ENCODE assay signal across 23 cellular contexts in the genomic region with DNA sequence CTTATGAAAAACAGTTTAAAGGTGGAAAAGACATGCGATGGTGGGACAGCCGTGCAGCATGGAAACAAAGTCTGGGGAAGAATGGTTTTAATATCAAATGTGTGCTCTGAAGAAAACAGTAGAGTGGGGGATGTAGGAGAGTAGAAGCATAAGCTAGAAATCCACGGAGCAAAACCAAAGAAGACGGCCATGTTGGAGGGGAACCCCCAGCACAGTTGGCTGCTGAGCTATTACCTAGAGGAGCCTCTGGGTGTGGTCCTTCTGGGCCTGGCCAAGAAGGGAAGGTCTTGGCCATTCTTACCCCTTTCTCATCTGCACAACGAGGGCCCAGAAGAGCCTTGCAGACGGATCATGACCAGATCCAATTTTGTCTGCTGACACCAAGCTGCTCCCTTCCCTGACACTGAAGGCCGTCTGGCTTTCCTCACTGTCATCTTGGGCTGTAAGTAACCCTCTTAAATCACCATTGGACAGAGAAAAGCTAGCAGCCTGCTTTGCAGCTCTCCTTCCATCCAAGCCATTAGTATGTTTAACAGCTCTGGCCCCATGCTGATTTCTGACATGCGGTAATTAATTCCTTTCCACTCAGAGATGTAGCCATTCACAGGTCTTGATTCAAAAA.
DNase-seq lines count a peak whose midpoint lies in the region; ATAC-seq and TF ChIP-seq lines count a peak whose summit lies in the region.
"Had no signal": no experiment of that assay in that cellular context is flagged by ENCODE, and none has a peak within 500 bp of the region (broad histone marks: within the 10 kb centered on the region; RNA-seq: fewer than 3 reads in every experiment).

No MANE protein-coding gene starts in this region.

- H3K27me3 ChIP-seq in OCI-LY3 (ENCODE audit: low read depth, low read length) (no peaks in the 10 kb centered on the region), trophoblast cell (ENCODE audit: insufficient read depth, low read length) (no peaks in the 10 kb centered on the region)
- H3K27me3 ChIP-seq: esophagus muscularis mucosa, gastrocnemius medialis, ovary, stomach, tibial nerve had no signal

- H3K27ac ChIP-seq in OCI-LY3 (ENCODE audit: low read length) (no peak overlapping the region), trophoblast cell (ENCODE audit: low read depth, low read length) (peak overlapping the region; percentile 70)
- H3K27ac ChIP-seq: esophagus muscularis mucosa, gastrocnemius medialis, ovary, stomach, tibial nerve had no signal

- ATAC-seq in Right ventricle myocardium inferior, result peak; percentile 48
- ATAC-seq in GM19324 (IDR thresholded peaks at IDR 0.05; ENCODE audit: low FRiP score, unreplicated experiment), result no peak
- ATAC-seq: effector memory CD8-positive, alpha-beta T cell; gastrocnemius medialis; natural killer cell; sciatic nerve had no signal

- DNase-seq in Right ventricle myocardium inferior (ENCODE audit: missing footprints), result no peak
- no peak for DNase-seq in cardiac septum (ENCODE audit: low spot score)
- peak; percentile 31 for DNase-seq in fibroblast of villous mesenchyme (ENCODE audit: low read depth)
- no peak for DNase-seq in trophoblast cell
- DNase-seq in NCI-H2107 treated with DMSO at 0.1 percent for 48 hours (lab: John Stamatoyannopoulos, UW; ENCODE audit: unreplicated experiment), result no peak
- DNase-seq in activated T-cell treated with anti-CD3 and anti-CD28 coated beads for 4 hours, result no peak
- DNase-seq: activated CD4-positive, alpha-beta memory T cell treated with anti-CD3 and anti-CD28 coated beads, Interleukin-2, amount 10 ng/mL, durations not matched to agents 7 days and 5 days; activated gamma-delta T cell; effector memory CD8-positive, alpha-beta T cell; gastrocnemius medialis; kidney glomerular epithelial cell; midbrain; natural killer cell; NCI-H1694; NCI-H226; ovary; RPMI8226; stomach had no signal

- H3K23ac ChIP-seq in trophoblast cell (ENCODE audit: low read length), result no peak overlapping the region

- intact Hi-C loops in Right ventricle myocardium inferior (cut with DNase I), result no loop called here
- intact Hi-C loops in cardiac septum (cut with DNase I), result no loop called here

- H3K4me1 ChIP-seq in OCI-LY3 (ENCODE audit: low read length) (peaks cover 14% of the 10 kb centered on the region), trophoblast cell (ENCODE audit: control insufficient read depth in 1 of 2, insufficient read depth in 2 of 2, low read length in 2 of 2) (peaks cover 5 to 6% of the 10 kb centered on the region in 2 experiments)
- H3K4me1 ChIP-seq: esophagus muscularis mucosa, gastrocnemius medialis, stomach, tibial nerve had no signal

- H3K18ac ChIP-seq in trophoblast cell (ENCODE audit: low read length), result no peak overlapping the region

- no peaks in the 10 kb centered on the region for H3K36me3 ChIP-seq in OCI-LY3 (replicated peaks; ENCODE audit: low read depth, low read length)
- no peaks in the 10 kb centered on the region for H3K36me3 ChIP-seq in trophoblast cell (ENCODE audit: control insufficient read depth in 1 of 2, insufficient read depth in 2 of 2, low read length in 2 of 2)
- H3K36me3 ChIP-seq: esophagus muscularis mucosa, gastrocnemius medialis, ovary, stomach, tibial nerve had no signal

- H3K79me1 ChIP-seq in trophoblast cell (ENCODE audit: low read length), result peaks cover 5% of the 10 kb centered on the region

- H3K14ac ChIP-seq in trophoblast cell (ENCODE audit: low read length), result no peak overlapping the region

- H3K9ac ChIP-seq in OCI-LY3 (ENCODE audit: low read length) (no peak overlapping the region), trophoblast cell (ENCODE audit: low read length) (no peak overlapping the region)

- H3K4me2 ChIP-seq in OCI-LY3 (ENCODE audit: low read length), result peak overlapping the region; percentile 52
- no peak overlapping the region for H3K4me2 ChIP-seq in trophoblast cell (ENCODE audit: low read length)

- H2BK12ac ChIP-seq in trophoblast cell (ENCODE audit: low read length), result no peak overlapping the region

- no peak overlapping the region for H2BK5ac ChIP-seq in trophoblast cell (ENCODE audit: low read depth, low read length, poor library complexity)

- WGBS in trophoblast cell (ENCODE audit: extremely low coverage, insufficient coverage, insufficient read length), result no CpG with 5 or more reads among the region's 8 CpGs

- H4K91ac ChIP-seq in trophoblast cell (ENCODE audit: low read depth, low read length), result no peak overlapping the region

- H2BK120ac ChIP-seq in trophoblast cell (ENCODE audit: insufficient read depth, low read length, poor library complexity), result no peak overlapping the region

- H3K4me3 ChIP-seq in OCI-LY3 (ENCODE audit: low read length) (peak overlapping the region; percentile 38; the same call in 1 of the 2 replicates), fibroblast of villous mesenchyme (ENCODE audit: low read depth, low read length) (no peak overlapping the region), trophoblast cell (ENCODE audit: low read depth, low read length) (no peak overlapping the region)
- H3K4me3 ChIP-seq: esophagus muscularis mucosa, gastrocnemius medialis, ovary, stomach, tibial nerve had no signal

- no peak overlapping the region for H2AK5ac ChIP-seq in trophoblast cell (ENCODE audit: low read length)

- no peak overlapping the region for H3K4ac ChIP-seq in trophoblast cell (ENCODE audit: low read depth, low read length)

- H3K9me3 ChIP-seq in OCI-LY3 (ENCODE audit: insufficient read depth, low read length) (no peaks in the 10 kb centered on the region), trophoblast cell (ENCODE audit: insufficient read depth, low read depth, low read length) (no peaks in the 10 kb centered on the region)
- H3K9me3 ChIP-seq: esophagus muscularis mucosa, gastrocnemius medialis, ovary, tibial nerve had no signal

- H4K12ac ChIP-seq in trophoblast cell (ENCODE audit: low read depth, low read length), result no peak overlapping the region

- no peaks in the 10 kb centered on the region for H4K20me1 ChIP-seq in OCI-LY3 (ENCODE audit: insufficient read depth, low read length)

- no peak for TF ChIP-seq CTCF in OCI-LY3 (IDR thresholded peaks at IDR 0.05; ENCODE audit: low read depth, low read length)
- no peak for TF ChIP-seq CTCF in fibroblast of villous mesenchyme (IDR thresholded peaks at IDR 0.05; ENCODE audit: insufficient read depth, low read depth, low read length)

- H2AFZ ChIP-seq in OCI-LY3 (ENCODE audit: low read depth, low read length), result peak overlapping the region; percentile 66
- no peak overlapping the region for H2AFZ ChIP-seq in trophoblast cell (ENCODE audit: insufficient read depth, low read length, poor library complexity)

- no peaks in the 10 kb centered on the region for H3K79me2 ChIP-seq in OCI-LY3 (ENCODE audit: low read length)
- H3K79me2 ChIP-seq in trophoblast cell (ENCODE audit: control insufficient read depth, insufficient read depth, low read length, poor library complexity), result no peaks in the 10 kb centered on the region

- no peak overlapping the region for H4K8ac ChIP-seq in trophoblast cell (ENCODE audit: low read depth, low read length)
